ENCODE assay signal across 8 cellular contexts in the genomic region with DNA sequence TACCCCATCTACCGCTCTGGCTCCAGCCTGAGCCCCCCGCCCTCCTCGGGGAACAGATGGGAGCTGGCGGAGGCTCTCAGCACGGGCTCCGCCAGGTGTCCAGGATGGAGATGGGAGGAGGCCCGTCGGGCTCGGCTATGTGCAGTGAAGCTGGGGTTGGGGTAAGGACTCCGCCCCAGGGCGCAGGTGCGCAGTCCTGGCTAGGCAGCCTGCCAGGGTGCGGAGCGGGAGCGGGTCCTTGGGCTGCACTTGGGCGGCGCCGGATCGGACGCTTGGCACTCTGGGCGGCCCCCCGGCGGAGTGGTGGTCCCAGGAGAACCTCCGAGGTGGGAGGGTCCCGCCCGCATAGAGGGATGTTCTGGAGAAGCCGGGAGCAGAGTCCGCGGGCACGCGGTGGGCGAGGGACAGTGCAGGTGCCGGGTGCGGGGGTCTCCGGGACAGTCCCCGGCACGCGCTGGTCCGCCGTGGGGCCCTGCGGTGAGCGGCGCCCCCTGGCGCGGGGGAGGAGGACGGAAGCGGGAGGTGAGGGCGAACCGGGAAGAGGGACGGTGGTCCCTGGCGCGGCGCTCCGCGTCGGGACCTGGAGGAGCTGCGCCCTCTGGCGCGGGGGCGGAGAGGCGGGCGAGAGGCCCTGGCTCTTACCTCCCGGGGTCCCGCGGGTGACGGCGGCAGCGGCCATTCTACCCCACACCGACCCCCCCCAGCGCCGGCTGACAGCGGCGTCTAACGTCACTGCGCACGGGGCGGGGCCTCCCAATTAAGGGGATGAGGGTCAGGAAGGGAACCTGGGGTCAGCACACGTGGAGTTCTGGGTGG. TPM values are rescaled to one million over a fixed set of nuclear protein-coding genes. Genes with fewer than 3 reads are reported as not detected.
DNase-seq lines count a peak whose midpoint lies in the region; ATAC-seq and TF ChIP-seq lines count a peak whose summit lies in the region.

A gene with protein sequence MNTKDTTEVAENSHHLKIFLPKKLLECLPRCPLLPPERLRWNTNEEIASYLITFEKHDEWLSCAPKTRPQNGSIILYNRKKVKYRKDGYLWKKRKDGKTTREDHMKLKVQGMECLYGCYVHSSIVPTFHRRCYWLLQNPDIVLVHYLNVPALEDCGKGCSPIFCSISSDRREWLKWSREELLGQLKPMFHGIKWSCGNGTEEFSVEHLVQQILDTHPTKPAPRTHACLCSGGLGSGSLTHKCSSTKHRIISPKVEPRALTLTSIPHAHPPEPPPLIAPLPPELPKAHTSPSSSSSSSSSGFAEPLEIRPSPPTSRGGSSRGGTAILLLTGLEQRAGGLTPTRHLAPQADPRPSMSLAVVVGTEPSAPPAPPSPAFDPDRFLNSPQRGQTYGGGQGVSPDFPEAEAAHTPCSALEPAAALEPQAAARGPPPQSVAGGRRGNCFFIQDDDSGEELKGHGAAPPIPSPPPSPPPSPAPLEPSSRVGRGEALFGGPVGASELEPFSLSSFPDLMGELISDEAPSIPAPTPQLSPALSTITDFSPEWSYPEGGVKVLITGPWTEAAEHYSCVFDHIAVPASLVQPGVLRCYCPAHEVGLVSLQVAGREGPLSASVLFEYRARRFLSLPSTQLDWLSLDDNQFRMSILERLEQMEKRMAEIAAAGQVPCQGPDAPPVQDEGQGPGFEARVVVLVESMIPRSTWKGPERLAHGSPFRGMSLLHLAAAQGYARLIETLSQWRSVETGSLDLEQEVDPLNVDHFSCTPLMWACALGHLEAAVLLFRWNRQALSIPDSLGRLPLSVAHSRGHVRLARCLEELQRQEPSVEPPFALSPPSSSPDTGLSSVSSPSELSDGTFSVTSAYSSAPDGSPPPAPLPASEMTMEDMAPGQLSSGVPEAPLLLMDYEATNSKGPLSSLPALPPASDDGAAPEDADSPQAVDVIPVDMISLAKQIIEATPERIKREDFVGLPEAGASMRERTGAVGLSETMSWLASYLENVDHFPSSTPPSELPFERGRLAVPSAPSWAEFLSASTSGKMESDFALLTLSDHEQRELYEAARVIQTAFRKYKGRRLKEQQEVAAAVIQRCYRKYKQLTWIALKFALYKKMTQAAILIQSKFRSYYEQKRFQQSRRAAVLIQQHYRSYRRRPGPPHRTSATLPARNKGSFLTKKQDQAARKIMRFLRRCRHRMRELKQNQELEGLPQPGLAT (minus strand): TSS at position 725 of the 816 bp plus-strand sequence. CDS start 1,453 bp downstream, outside the sequence.

- 0 to 2% (median 1%) methylated on average over 58 to 78 of the region's 78 CpGs for WGBS in adipose tissue, 3 donors
- 1% methylated on average over 57 to 78 of the region's 78 CpGs for WGBS in heart right ventricle, 2 donors
- under 1% methylated on average over 77 of the region's 78 CpGs for WGBS in urinary bladder

- H3K4me3 ChIP-seq in heart right ventricle (peak within 1 kb of the TSS; percentile 61 to 97 (median 89)), urinary bladder (ENCODE audit: low read depth, low read length) (peak within 1 kb of the TSS; percentile 87)

- no peaks in the 10 kb centered on the region for H3K9me3 Mint-ChIP-seq in progenitor cell of endocrine pancreas (ENCODE audit: low read depth)

- peak; percentile 94 to 97 (median 96) for ATAC-seq in heart right ventricle

- CTCF ChIA-PET in HEK293T (lab: Yijun Ruan, JAX) = interaction anchor here (0.6 to 1.5 kb wide), 13 partner anchors 16 to 259 kb away, joined by 3 to 8 read pairs (median 3); a partner anchor contains a TSS

- H3K27me3 ChIP-seq in heart right ventricle = no peaks in the 10 kb centered on the region

- peaks cover 0 to 35% (median 12%) of the 10 kb centered on the region in 9 donors for H3K36me3 ChIP-seq in heart right ventricle
- no peaks in the 10 kb centered on the region for H3K36me3 ChIP-seq in urinary bladder (ENCODE audit: insufficient read depth)

- H3K4me3 Mint-ChIP-seq in progenitor cell of endocrine pancreas (ENCODE audit: low read depth) = peak within 1 kb of the TSS; percentile 81

- peaks cover 16% of the 10 kb centered on the region for H3K4me1 Mint-ChIP-seq in progenitor cell of endocrine pancreas (ENCODE audit: low read depth)

- no peaks in the 10 kb centered on the region for H3K27me3 Mint-ChIP-seq in progenitor cell of endocrine pancreas

- H3K27ac Mint-ChIP-seq in progenitor cell of endocrine pancreas = peak within 1 kb of the TSS; percentile 86

- TF ChIP-seq CTCF in heart right ventricle (IDR thresholded peaks at IDR 0.05) = peak; percentile 58 to 93 (median 78)
- TF ChIP-seq CTCF in progenitor cell of endocrine pancreas (IDR thresholded peaks at IDR 0.05; ENCODE audit: unreplicated experiment) = peak; percentile 95

- no peaks in the 10 kb centered on the region for H3K9me3 ChIP-seq in heart right ventricle

- POLR2A ChIA-PET in HEK293T (lab: Yijun Ruan, JAX) = interaction anchor here (0.6 to 5.1 kb wide), 16 partner anchors 10 to 78 kb away, joined by 3 to 39 read pairs (median 4); a partner anchor contains a TSS

- intact Hi-C loops in heart right ventricle (cut with DNase I) = loop anchor here in 8 of 10 donors (1.0 to 10.0 kb wide), 8 partner anchors 20 to 80 kb away; a partner anchor contains a TSS

- peaks cover 5 to 44% (median 26%) of the 10 kb centered on the region in 9 donors for H3K4me1 ChIP-seq in heart right ventricle
- H3K4me1 ChIP-seq in urinary bladder (ENCODE audit: insufficient read depth) = peaks cover 2% of the 10 kb centered on the region

- H3K27ac ChIP-seq in adipose tissue (ENCODE audit: low read depth, low read length) (peak within 1 kb of the TSS; percentile 56), heart right ventricle (peak within 1 kb of the TSS; percentile 83 to 98 (median 95)), urinary bladder (ENCODE audit: low read depth) (peak within 1 kb of the TSS; percentile 92)

- H3K36me3 Mint-ChIP-seq in progenitor cell of endocrine pancreas (ENCODE audit: insufficient read depth) = no peaks in the 10 kb centered on the region

- DNase-seq in GM03348 (ENCODE audit: low spot score) = peak; percentile 92
- DNase-seq in HEK293T (ENCODE audit: extremely low spot score) = peak; percentile 79
- peak; percentile 32 for DNase-seq in NCI-H1092 (lab: John Stamatoyannopoulos, UW)
- DNase-seq in T-helper 1 cell = peak; percentile 71 to 85 (median 82)
- DNase-seq in heart right ventricle = peak; percentile 94
- DNase-seq in progenitor cell of endocrine pancreas (ENCODE audit: low spot score, unreplicated experiment) = peak; percentile 81

TF ChIP-seq in HEK293T, 16 proteins besides CTCF, POLR2A, EP300 and RAD21:
- TF ChIP-seq FOXK2 (IDR thresholded peaks at IDR 0.05) = no peak
- peak; percentile 53; the same call in 1 of the 2 replicates for TF ChIP-seq L3MBTL2 (conservative IDR thresholded peaks at IDR 0.05)

RNA-seq across cellular contexts. Expression of the gene that starts here (rescaled TPM):
- polyA plus RNA-seq in adipose tissue = 10 to 100 TPM; 23.2 to 78.6 (median 60.5) TPM
- total RNA-seq in heart right ventricle = 10 to 100 TPM; 26.0 to 42.0 (median 33.7) TPM
- 10 to 100 TPM; 43.1 to 74.3 TPM for polyA plus RNA-seq in heart right ventricle
- 34.1 and 34.2 TPM in 2 replicates for total RNA-seq in progenitor cell of endocrine pancreas
- total RNA-seq in urinary bladder = 5.7 TPM
- polyA plus RNA-seq in urinary bladder = 46.1 TPM

Comparison
In these comparisons a context has a peak if more than half of its experiments do, and no peak if none do; other contexts are left out.
1. Peak in every context shown above with its lines: DNase-seq, ATAC-seq, H3K4me3 ChIP-seq and H3K27ac ChIP-seq.
2. DNase-seq: peak in every context shown above with its lines; median percentile 94 in heart right ventricle; 92 in GM03348; 82 in T-helper 1 cell; 81 in progenitor cell of endocrine pancreas; 79 in HEK293T; 32 in NCI-H1092.